Comparison of ENCODE assay signal across 9 cellular contexts in the genomic region with DNA sequence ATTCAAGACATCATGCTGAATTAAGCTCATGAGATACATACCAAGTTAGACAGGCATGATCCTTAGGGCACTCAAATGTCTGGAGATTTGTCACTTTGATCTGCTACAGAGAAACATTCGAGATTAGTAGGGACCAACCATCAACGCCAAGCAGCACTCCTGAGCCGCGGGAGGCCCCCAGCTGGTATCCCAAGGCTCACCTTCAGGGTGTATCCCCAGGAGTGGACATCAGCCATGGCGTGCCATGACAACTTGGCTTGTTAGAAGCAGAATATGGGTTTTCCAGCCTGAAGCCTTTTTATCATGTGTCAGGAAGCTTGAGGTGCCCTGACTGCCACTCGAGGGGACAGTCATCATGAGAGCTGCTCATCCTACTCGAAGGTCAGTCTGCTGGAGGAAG. TPM values are rescaled to one million over a fixed set of nuclear protein-coding genes. Genes with fewer than 3 reads are reported as not detected.
"Had no signal": no experiment of that assay in that cellular context is flagged by ENCODE, and none has a peak within 500 bp of the region (broad histone marks: within the 10 kb centered on the region; RNA-seq: fewer than 3 reads in every experiment).

No MANE protein-coding gene starts in this region.

- FAIRE-seq: G401.6, GM12891, GM12892, GM18507, GM19239 had no signal

- DNase-seq: GDM1, GF-D8 had no signal

- H3K4me3 ChIP-seq: GM12878 had no signal

- ATAC-seq: GM12878 had no signal

RNA-seq across cellular contexts. Expression of gene GPHB5, which starts 39.1 kb away (rescaled TPM):
- total RNA-seq: G401, GM12878 had no signal
